ENCODE assay signal across 1 cellular context in the genomic region with DNA sequence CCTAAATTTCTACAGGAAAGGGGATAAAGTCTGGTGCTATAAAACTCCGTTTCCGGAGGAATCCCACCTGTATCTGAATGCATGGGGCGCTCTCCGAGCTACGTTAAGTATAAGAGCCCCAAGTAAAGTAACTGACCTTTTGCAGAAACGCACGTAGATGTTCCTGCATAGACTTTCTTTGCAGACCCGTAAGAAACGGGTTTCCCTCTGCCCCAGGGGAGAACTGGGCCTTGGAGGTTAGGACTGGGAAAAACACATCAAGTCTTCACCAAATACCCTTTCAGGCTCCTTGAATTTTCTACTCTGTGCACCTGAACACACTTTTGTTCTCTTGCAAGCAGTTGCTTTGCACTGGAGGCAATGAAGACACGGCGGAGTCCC.
TF ChIP-seq lines count a peak whose summit lies in the region.

No MANE protein-coding gene starts in this region.

TF ChIP-seq in K562, 482 proteins besides CTCF, POLR2A, EP300 and RAD21:
- TF ChIP-seq ZSCAN29 (IDR thresholded peaks at IDR 0.05) (peak; percentile 36; the same call in 1 of the 2 replicates), CBFA2T2 (conservative IDR thresholded peaks at IDR 0.05) (0 out of 2 replicates have a peak, but pooled peaks have one; percentile 5)
